In genomic region chr10:118662228-118663035, GRCh38 we compare ENCODE assay signal across 16 cellular contexts.
DNase-seq lines count a peak whose midpoint lies in the region; ATAC-seq and TF ChIP-seq lines count a peak whose summit lies in the region.
"Had no signal": no experiment of that assay in that cellular context is flagged by ENCODE, and none has a peak within 500 bp of the region (broad histone marks: within the 10 kb centered on the region; RNA-seq: fewer than 3 reads in every experiment).

No MANE protein-coding gene starts in this region.

- H3K4me3 Mint-ChIP-seq in naive thymus-derived CD4-positive, alpha-beta T cell: peak overlapping the region in 9 of 10 donors; percentile 56 to 85 (median 69)
- H3K4me3 Mint-ChIP-seq: H9; stimulated activated effector memory CD8-positive, alpha-beta T cell treated with anti-CD3 and anti-CD28 coated beads, Interleukin-12 subunit alpha, Interleukin-12 subunit beta, amount 100 ng/mL, for 72 hours had no signal

- H3K9me3 Mint-ChIP-seq in naive thymus-derived CD4-positive, alpha-beta T cell: peaks cover 4 to 35% (median 15%) of the 10 kb centered on the region in 11 donors

- intact Hi-C loops in naive thymus-derived CD4-positive, alpha-beta T cell (cut with micrococcal nuclease): loop anchor here in 1 of 2 donors (1.0 kb wide), 1 partner anchor 14 kb away; no protein-coding TSS in a partner anchor
- intact Hi-C loops in heart right ventricle (cut with DNase I) (loop anchor here in 1 of 10 donors (2.0 kb wide), 1 partner anchor 36 kb away; no protein-coding TSS in a partner anchor), Right ventricle myocardium inferior (cut with DNase I) (no loop called here)

- CTCF ChIA-PET in naive thymus-derived CD4-positive, alpha-beta T cell (lab: Charles Lee): no interaction called here

- POLR2A ChIA-PET in naive thymus-derived CD4-positive, alpha-beta T cell (lab: Charles Lee): interaction anchor here (1.0 to 1.4 kb wide), 2 partner anchors 10 to 31 kb away, joined by 3 to 4 read pairs; no protein-coding TSS in a partner anchor

- peaks cover 0 to 14% (median 0%) of the 10 kb centered on the region in 5 donors for H3K27me3 Mint-ChIP-seq in naive thymus-derived CD4-positive, alpha-beta T cell

- H3K36me3 Mint-ChIP-seq in naive thymus-derived CD4-positive, alpha-beta T cell: peaks cover 4 to 16% (median 10%) of the 10 kb centered on the region in 5 donors
- H3K36me3 Mint-ChIP-seq: stimulated activated effector memory CD8-positive, alpha-beta T cell treated with anti-CD3 and anti-CD28 coated beads, Interleukin-12 subunit alpha, Interleukin-12 subunit beta, amount 100 ng/mL, for 72 hours had no signal

- H3K27ac Mint-ChIP-seq in naive thymus-derived CD4-positive, alpha-beta T cell: peak overlapping the region in 8 of 9 donors; percentile 69 to 94 (median 80)
- H3K27ac Mint-ChIP-seq: stimulated activated effector memory CD8-positive, alpha-beta T cell treated with anti-CD3 and anti-CD28 coated beads, Interleukin-12 subunit alpha, Interleukin-12 subunit beta, amount 100 ng/mL, for 72 hours had no signal

- H3K4me1 Mint-ChIP-seq in naive thymus-derived CD4-positive, alpha-beta T cell: peaks cover 35 to 91% (median 74%) of the 10 kb centered on the region in 7 donors

- H3K36me3 ChIP-seq in naive thymus-derived CD4-positive, alpha-beta T cell (ENCODE audit: control insufficient read depth in 2 of 3, insufficient read depth in 3 of 3, low read length in 3 of 3): no peaks in the 10 kb centered on the region
- H3K36me3 ChIP-seq in heart right ventricle: no peaks in the 10 kb centered on the region
- H3K36me3 ChIP-seq: upper lobe of right lung had no signal

- no peak overlapping the region for H3K27ac ChIP-seq in naive thymus-derived CD4-positive, alpha-beta T cell (ENCODE audit: low read depth, low read length)
- no peak overlapping the region for H3K27ac ChIP-seq in heart right ventricle
- H3K27ac ChIP-seq: upper lobe of right lung had no signal

- H3K27me3 ChIP-seq in naive thymus-derived CD4-positive, alpha-beta T cell (ENCODE audit: control insufficient read depth in 2 of 2, insufficient read depth in 2 of 2, low read length in 2 of 2): no peaks in the 10 kb centered on the region
- peaks cover 0 to 28% (median 10%) of the 10 kb centered on the region in 7 donors for H3K27me3 ChIP-seq in heart right ventricle
- H3K27me3 ChIP-seq: upper lobe of right lung had no signal

- TF ChIP-seq CTCF in heart right ventricle (IDR thresholded peaks at IDR 0.05): no peak

- DNase-seq in NCI-H2107 treated with DMSO at 0.1 percent for 48 hours (lab: John Stamatoyannopoulos, UW; ENCODE audit: unreplicated experiment) (peak; percentile 37), NCI-H2107 (lab: John Stamatoyannopoulos, UW) (no peak), DMS79 treated with DMSO at 0.1 percent for 48 hours (lab: John Stamatoyannopoulos, UW) (peak; percentile 62), NCI-H748 (lab: John Stamatoyannopoulos, UW; ENCODE audit: unreplicated experiment) (peak; percentile 75), heart right ventricle (no peak), Right ventricle myocardium inferior (ENCODE audit: missing footprints) (no peak), retina (no peak)
- DNase-seq in naive thymus-derived CD4-positive, alpha-beta T cell: peak in 7 of 9 donors; percentile 21 to 69 (median 49)
- DNase-seq: activated CD8-positive, alpha-beta memory T cell treated with anti-CD3 and anti-CD28 coated beads, Interleukin-2, amount 50 U/mL, for 4 hours; activated naive CD4-positive, alpha-beta T cell; H9; hippocampal formation; NCI-H146; SHP77; upper lobe of right lung had no signal

- peaks cover 19 to 58% of the 10 kb centered on the region in 2 donors for H3K4me1 ChIP-seq in naive thymus-derived CD4-positive, alpha-beta T cell (ENCODE audit: control insufficient read depth in 2 of 2, insufficient read depth in 2 of 2, low read length in 2 of 2)
- H3K4me1 ChIP-seq in heart right ventricle: no peaks in the 10 kb centered on the region
- H3K4me1 ChIP-seq: upper lobe of right lung had no signal

- no peaks in the 10 kb centered on the region for H3K9me3 ChIP-seq in naive thymus-derived CD4-positive, alpha-beta T cell (ENCODE audit: control insufficient read depth in 2 of 3, low read length in 3 of 3)
- H3K9me3 ChIP-seq in heart right ventricle: peaks cover 0 to 34% (median 0%) of the 10 kb centered on the region in 11 donors
- H3K9me3 ChIP-seq: upper lobe of right lung had no signal

- peak overlapping the region; percentile 27 for H3K4me3 ChIP-seq in naive thymus-derived CD4-positive, alpha-beta T cell (ENCODE audit: low read length)
- no peak overlapping the region for H3K4me3 ChIP-seq in heart right ventricle
- H3K4me3 ChIP-seq: upper lobe of right lung had no signal

- WGBS in heart right ventricle, 2 donors: 85 to 87% methylated on average over 4 of the region's 4 CpGs

- ATAC-seq in naive thymus-derived CD4-positive, alpha-beta T cell: peak; percentile 53
- ATAC-seq in heart right ventricle (no peak), Right ventricle myocardium inferior (no peak)
- ATAC-seq: stimulated activated effector memory CD8-positive, alpha-beta T cell treated with anti-CD3 and anti-CD28 coated beads, Interleukin-12 subunit alpha, Interleukin-12 subunit beta, amount 100 ng/mL, for 72 hours; upper lobe of right lung had no signal

Comparison
In these comparisons a context has a peak if more than half of its experiments do, and no peak if none do; other contexts are left out.
1. DNase-seq: peak in NCI-H2107 treated with DMSO at 0.1 percent for 48 hours (single experiment), DMS79 treated with DMSO at 0.1 percent for 48 hours (single experiment), NCI-H748 (single experiment) and naive thymus-derived CD4-positive, alpha-beta T cell (7 of 9); none in NCI-H2107 (single experiment), heart right ventricle (0 of 2), Right ventricle myocardium inferior (single experiment) and retina (single experiment).